Comparison of ENCODE assay signal across 21 cellular contexts in the genomic region with DNA sequence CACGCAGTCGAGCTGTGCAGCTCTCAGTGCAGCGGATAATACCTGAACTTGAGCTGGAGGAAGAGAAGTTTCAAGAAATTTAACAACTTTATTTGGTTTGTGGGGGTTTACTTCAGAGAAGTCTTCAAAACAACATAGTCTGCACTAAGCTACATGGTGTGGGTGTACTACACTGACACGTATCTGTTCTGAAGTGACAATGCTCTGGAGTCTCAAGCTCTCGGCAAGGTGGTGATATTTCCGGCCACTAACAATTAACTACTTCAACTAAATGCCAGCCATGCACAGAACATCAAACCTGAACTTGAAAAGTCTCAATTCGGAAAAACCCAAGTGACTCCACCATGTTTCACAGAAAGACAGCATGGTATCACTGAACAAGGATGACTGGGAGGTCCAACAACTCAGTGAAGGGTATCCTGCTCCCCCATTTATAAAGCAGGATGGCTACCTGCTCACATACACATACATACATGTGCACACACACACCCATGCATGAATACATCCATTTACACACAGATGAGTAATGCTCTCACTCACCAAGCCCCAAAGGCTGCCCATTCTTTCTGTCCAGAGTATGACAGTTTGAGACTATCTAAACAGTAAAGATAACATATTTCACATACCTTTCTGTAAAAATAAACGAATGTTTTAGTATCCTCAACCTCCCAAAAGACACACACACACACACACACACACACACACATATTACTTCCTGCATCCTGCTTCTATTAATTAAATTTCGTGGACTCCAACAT. TPM values are rescaled to one million over a fixed set of nuclear protein-coding genes. Genes with fewer than 3 reads are reported as not detected.
DNase-seq lines count a peak whose midpoint lies in the region; ATAC-seq and TF ChIP-seq lines count a peak whose summit lies in the region.
"Had no signal": no experiment of that assay in that cellular context is flagged by ENCODE, and none has a peak within 500 bp of the region (broad histone marks: within the 10 kb centered on the region; RNA-seq: fewer than 3 reads in every experiment).

No MANE protein-coding gene starts in this region.

- H3K36me3 Mint-ChIP-seq in activated T-cell treated with anti-CD3 and anti-CD28 coated beads, Interleukin-2, amount 50 U/mL, for 72 hours (ENCODE audit: insufficient read depth in 2 of 2) = peaks cover 2 to 3% of the 10 kb centered on the region in 2 donors
- peaks cover 73% of the 10 kb centered on the region for H3K36me3 Mint-ChIP-seq in activated T-cell treated with anti-CD3 and anti-CD28 coated beads, Interleukin-2, amount 50 U/mL, for 24 hours (ENCODE audit: low read depth)
- peaks cover 2% of the 10 kb centered on the region for H3K36me3 Mint-ChIP-seq in T-helper 17 cell (ENCODE audit: low read depth)
- H3K36me3 Mint-ChIP-seq in stimulated activated naive B cell treated with anti-CD40 and anti-IgM and Interleukin-4, amounts not matched to agents 10 μg/mL and 1 μg/mL and 100 μg/mL, for 72 hours = peaks cover 46 to 60% of the 10 kb centered on the region in 2 donors

- no peaks in the 10 kb centered on the region for H3K9me3 Mint-ChIP-seq in activated T-cell treated with anti-CD3 and anti-CD28 coated beads, Interleukin-2, amount 50 U/mL, for 72 hours
- no peaks in the 10 kb centered on the region for H3K9me3 Mint-ChIP-seq in activated T-cell treated with anti-CD3 and anti-CD28 coated beads, Interleukin-2, amount 50 U/mL, for 24 hours
- no peaks in the 10 kb centered on the region for H3K9me3 Mint-ChIP-seq in stimulated activated naive B cell treated with anti-CD40 and anti-IgM and Interleukin-4, amounts not matched to agents 10 μg/mL and 1 μg/mL and 100 μg/mL, for 72 hours
- H3K9me3 Mint-ChIP-seq: CD14-positive monocyte, IgD-negative memory B cell had no signal

- no peak for DNase-seq in activated T-cell treated with anti-CD3 and anti-CD28 coated beads, Interleukin-2, amount 50 U/mL, for 72 hours
- DNase-seq in activated T-cell treated with anti-CD3 and anti-CD28 coated beads, Interleukin-2, amount 50 U/mL, for 24 hours = no peak
- DNase-seq in T-helper 17 cell (no peak), choroid plexus epithelial cell (ENCODE audit: low read depth) (peak; percentile 46), GM20000 (ENCODE audit: low spot score) (no peak)
- no peak for DNase-seq in stimulated activated naive B cell treated with anti-CD40 and anti-IgM and Interleukin-4, amounts not matched to agents 10 μg/mL and 1 μg/mL and 100 μg/mL, for 72 hours
- DNase-seq in stimulated activated naive CD4-positive, alpha-beta T cell (lab: John Stamatoyannopoulos, UW) = no peak
- DNase-seq: ACHN, AML-193, Caco-2, HCEC 1CT, NCI-H1417 treated with DMSO at 0.1 percent for 48 hours, NCI-H2029, NCI-H2171, NCI-H446, NCI-H69, SHP77 had no signal

- H3K4me1 Mint-ChIP-seq in activated T-cell treated with anti-CD3 and anti-CD28 coated beads, Interleukin-2, amount 50 U/mL, for 72 hours (ENCODE audit: low read depth) = no peaks in the 10 kb centered on the region
- H3K4me1 Mint-ChIP-seq in activated T-cell treated with anti-CD3 and anti-CD28 coated beads, Interleukin-2, amount 50 U/mL, for 24 hours (ENCODE audit: low read depth) = no peaks in the 10 kb centered on the region
- no peaks in the 10 kb centered on the region for H3K4me1 Mint-ChIP-seq in T-helper 17 cell
- H3K4me1 Mint-ChIP-seq in stimulated activated naive B cell treated with anti-CD40 and anti-IgM and Interleukin-4, amounts not matched to agents 10 μg/mL and 1 μg/mL and 100 μg/mL, for 72 hours = peaks cover 6 to 12% of the 10 kb centered on the region in 2 donors
- H3K4me1 Mint-ChIP-seq: CD14-positive monocyte, IgD-negative memory B cell had no signal

- TF ChIP-seq CTCF in choroid plexus epithelial cell (conservative IDR thresholded peaks at IDR 0.05; ENCODE audit: low read depth, low read length) = no peak
- no peak for TF ChIP-seq CTCF in GM20000 (IDR thresholded peaks at IDR 0.05; ENCODE audit: extremely low read depth, missing control alignments)

- no peaks in the 10 kb centered on the region for H3K9me3 ChIP-seq in T-helper 17 cell (ENCODE audit: control insufficient read depth, low read length, poor library complexity, severe bottlenecking)
- H3K9me3 ChIP-seq: Caco-2 had no signal

- peak overlapping the region; percentile 77 for H3K27ac Mint-ChIP-seq in activated T-cell treated with anti-CD3 and anti-CD28 coated beads, Interleukin-2, amount 50 U/mL, for 72 hours
- no peak overlapping the region for H3K27ac Mint-ChIP-seq in activated T-cell treated with anti-CD3 and anti-CD28 coated beads, Interleukin-2, amount 50 U/mL, for 24 hours
- peak overlapping the region; percentile 24 for H3K27ac Mint-ChIP-seq in T-helper 17 cell
- H3K27ac Mint-ChIP-seq in stimulated activated naive B cell treated with anti-CD40 and anti-IgM and Interleukin-4, amounts not matched to agents 10 μg/mL and 1 μg/mL and 100 μg/mL, for 72 hours = no peak overlapping the region

- H3K27me3 Mint-ChIP-seq in activated T-cell treated with anti-CD3 and anti-CD28 coated beads, Interleukin-2, amount 50 U/mL, for 72 hours (ENCODE audit: low read depth) = no peaks in the 10 kb centered on the region
- no peaks in the 10 kb centered on the region for H3K27me3 Mint-ChIP-seq in activated T-cell treated with anti-CD3 and anti-CD28 coated beads, Interleukin-2, amount 50 U/mL, for 24 hours
- no peaks in the 10 kb centered on the region for H3K27me3 Mint-ChIP-seq in T-helper 17 cell
- no peaks in the 10 kb centered on the region for H3K27me3 Mint-ChIP-seq in stimulated activated naive B cell treated with anti-CD40 and anti-IgM and Interleukin-4, amounts not matched to agents 10 μg/mL and 1 μg/mL and 100 μg/mL, for 72 hours
- H3K27me3 Mint-ChIP-seq: IgD-negative memory B cell had no signal

- H3K4me3 Mint-ChIP-seq in activated T-cell treated with anti-CD3 and anti-CD28 coated beads, Interleukin-2, amount 50 U/mL, for 72 hours = peak overlapping the region in 1 of 2 donors; percentile 24
- H3K4me3 Mint-ChIP-seq in activated T-cell treated with anti-CD3 and anti-CD28 coated beads, Interleukin-2, amount 50 U/mL, for 24 hours = no peak overlapping the region
- H3K4me3 Mint-ChIP-seq in T-helper 17 cell = no peak overlapping the region
- no peak overlapping the region for H3K4me3 Mint-ChIP-seq in stimulated activated naive B cell treated with anti-CD40 and anti-IgM and Interleukin-4, amounts not matched to agents 10 μg/mL and 1 μg/mL and 100 μg/mL, for 72 hours
- H3K4me3 Mint-ChIP-seq: CD14-positive monocyte, IgD-negative memory B cell had no signal

- no peak overlapping the region for H3K4me3 ChIP-seq in choroid plexus epithelial cell (ENCODE audit: low read depth, low read length)

- ATAC-seq in activated T-cell treated with anti-CD3 and anti-CD28 coated beads, Interleukin-2, amount 50 U/mL, for 72 hours (replicated peaks in 1 of 2) = peak; percentile 20 to 81
- ATAC-seq in T-helper 17 cell = no peak
- no peak for ATAC-seq in stimulated activated naive B cell treated with anti-CD40 and anti-IgM and Interleukin-4, amounts not matched to agents 10 μg/mL and 1 μg/mL and 100 μg/mL, for 72 hours (replicated peaks)

RNA-seq across cellular contexts. Expression of gene ANKRD60, which starts 15.4 kb away (rescaled TPM):
- total RNA-seq in activated T-cell treated with anti-CD3 and anti-CD28 coated beads, Interleukin-2, amount 50 U/mL, for 72 hours = not detected
- not detected for total RNA-seq in T-helper 17 cell
- total RNA-seq: Caco-2, HT-29, OCI-LY7 had no signal

Comparison
In these comparisons a context has a peak if more than half of its experiments do, and no peak if none do; other contexts are left out.
1. H3K27ac Mint-ChIP-seq: peak in activated T-cell treated with anti-CD3 and anti-CD28 coated beads, Interleukin-2, amount 50 U/mL, for 72 hours (single experiment) and T-helper 17 cell (single experiment); none in activated T-cell treated with anti-CD3 and anti-CD28 coated beads, Interleukin-2, amount 50 U/mL, for 24 hours (single experiment) and stimulated activated naive B cell treated with anti-CD40 and anti-IgM and Interleukin-4, amounts not matched to agents 10 μg/mL and 1 μg/mL and 100 μg/mL, for 72 hours (single experiment).
2. ATAC-seq: peak in activated T-cell treated with anti-CD3 and anti-CD28 coated beads, Interleukin-2, amount 50 U/mL, for 72 hours (2 of 2); none in T-helper 17 cell (single experiment) and stimulated activated naive B cell treated with anti-CD40 and anti-IgM and Interleukin-4, amounts not matched to agents 10 μg/mL and 1 μg/mL and 100 μg/mL, for 72 hours (0 of 2).